ENCODE assay signal across 17 cellular contexts in the genomic region with DNA sequence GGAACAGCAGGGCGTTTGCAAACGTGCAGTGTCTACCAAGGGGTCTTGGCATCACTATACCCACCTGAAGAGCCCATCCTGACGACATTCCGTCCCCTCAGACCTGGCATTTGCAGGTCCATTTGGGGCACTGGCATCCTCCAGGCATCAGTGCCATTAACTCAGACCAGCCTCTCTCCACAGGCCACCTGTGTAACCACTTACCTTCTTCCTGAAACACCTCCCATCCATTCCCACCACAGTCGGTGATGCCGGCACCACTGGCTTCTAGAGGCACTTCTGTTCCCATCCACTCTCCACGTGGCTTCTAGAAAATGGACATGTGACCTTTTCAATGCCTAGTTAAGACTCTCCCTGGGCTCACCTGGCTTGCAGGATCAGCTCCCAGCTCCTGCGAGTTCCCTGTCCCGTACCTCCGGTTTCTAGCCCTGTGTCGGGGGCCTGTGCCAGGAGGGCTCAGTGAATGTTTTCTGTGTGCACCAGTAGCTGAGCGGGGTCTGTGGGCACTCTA.
"Had no signal": no experiment of that assay in that cellular context is flagged by ENCODE, and none has a peak within 500 bp of the region (broad histone marks: within the 10 kb centered on the region; RNA-seq: fewer than 3 reads in every experiment).

No MANE protein-coding gene starts in this region.

- H3K36me3 Mint-ChIP-seq: activated naive CD8-positive, alpha-beta T cell; memory B cell; stimulated activated effector memory CD8-positive, alpha-beta T cell treated with anti-CD3 and anti-CD28 coated beads, Interleukin-12 subunit alpha, Interleukin-12 subunit beta, amount 100 ng/mL, for 72 hours had no signal

- H3K9me3 ChIP-seq: left lung, upper lobe of left lung had no signal

- H3K4me1 ChIP-seq: foreskin keratinocyte, left lung, parathyroid adenoma, upper lobe of left lung had no signal

- H3K27me3 ChIP-seq: left lung, upper lobe of left lung had no signal

- H3K36me3 ChIP-seq: left lung, upper lobe of left lung had no signal

- H3K4me1 Mint-ChIP-seq: activated T-helper 17 cell treated with anti-CD3 and anti-CD28 coated beads, Interleukin-2, amount 50 U/mL, for 72 hours; memory B cell; neural crest cell; stimulated activated effector memory CD8-positive, alpha-beta T cell treated with anti-CD3 and anti-CD28 coated beads, Interleukin-12 subunit alpha, Interleukin-12 subunit beta, amount 100 ng/mL, for 72 hours had no signal

- H3K4me3 Mint-ChIP-seq: activated naive CD8-positive, alpha-beta T cell; activated T-helper 17 cell treated with anti-CD3 and anti-CD28 coated beads, Interleukin-2, amount 50 U/mL, for 72 hours; memory B cell; neural crest cell; stimulated activated effector memory CD8-positive, alpha-beta T cell treated with anti-CD3 and anti-CD28 coated beads, Interleukin-12 subunit alpha, Interleukin-12 subunit beta, amount 100 ng/mL, for 72 hours had no signal

- ATAC-seq: activated T-helper 17 cell treated with anti-CD3 and anti-CD28 coated beads, Interleukin-2, amount 50 U/mL, for 72 hours; left lung; stimulated activated effector memory CD8-positive, alpha-beta T cell treated with anti-CD3 and anti-CD28 coated beads, Interleukin-12 subunit alpha, Interleukin-12 subunit beta, amount 100 ng/mL, for 72 hours had no signal

- H3K9me3 Mint-ChIP-seq: activated T-helper 17 cell treated with anti-CD3 and anti-CD28 coated beads, Interleukin-2, amount 50 U/mL, for 72 hours; neural crest cell; stimulated activated effector memory CD8-positive, alpha-beta T cell treated with anti-CD3 and anti-CD28 coated beads, Interleukin-12 subunit alpha, Interleukin-12 subunit beta, amount 100 ng/mL, for 72 hours had no signal

- FAIRE-seq: endothelial cell of umbilical vein had no signal

- H3K27ac Mint-ChIP-seq: activated naive CD8-positive, alpha-beta T cell; activated T-helper 17 cell treated with anti-CD3 and anti-CD28 coated beads, Interleukin-2, amount 50 U/mL, for 72 hours; memory B cell; stimulated activated effector memory CD8-positive, alpha-beta T cell treated with anti-CD3 and anti-CD28 coated beads, Interleukin-12 subunit alpha, Interleukin-12 subunit beta, amount 100 ng/mL, for 72 hours had no signal

- H3K4me3 ChIP-seq: left lung, smooth muscle cell, upper lobe of left lung had no signal

- DNase-seq: activated T-cell treated with anti-CD3 and anti-CD28 coated beads for 4 hours; amygdala; effector CD4-positive, alpha-beta T cell; foreskin keratinocyte; substantia nigra; T-helper 9 cell had no signal

- H3K27me3 Mint-ChIP-seq: activated naive CD8-positive, alpha-beta T cell; activated T-helper 17 cell treated with anti-CD3 and anti-CD28 coated beads, Interleukin-2, amount 50 U/mL, for 72 hours had no signal

- H3K27ac ChIP-seq: foreskin keratinocyte, left lung, parathyroid adenoma, upper lobe of left lung, VCaP had no signal
